Comparison of ENCODE assay signal across 27 cellular contexts in the genomic region with DNA sequence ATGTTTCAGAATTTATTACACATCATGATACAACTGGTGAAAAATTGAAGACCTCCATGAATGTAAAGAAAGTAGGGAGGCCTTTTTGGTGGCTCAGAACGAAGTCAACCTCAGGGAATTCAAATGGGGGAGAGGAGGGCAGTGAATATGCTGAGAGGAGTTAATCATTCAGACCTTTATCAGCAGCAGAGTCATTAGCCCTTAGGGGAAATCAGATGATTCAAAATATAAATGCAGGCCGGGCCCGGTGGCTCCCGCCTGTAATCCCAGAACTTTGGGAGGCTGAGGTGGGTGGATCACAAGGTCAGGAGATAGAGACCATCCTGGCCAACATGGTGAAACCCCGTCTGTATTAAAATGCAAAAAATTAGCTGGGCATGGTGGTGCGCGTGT.
DNase-seq lines count a peak whose midpoint lies in the region; ATAC-seq lines count a peak whose summit lies in the region.
"Had no signal": no experiment of that assay in that cellular context is flagged by ENCODE, and none has a peak within 500 bp of the region (broad histone marks: within the 10 kb centered on the region; RNA-seq: fewer than 3 reads in every experiment).

No MANE protein-coding gene starts in this region.

- H4K12ac ChIP-seq in trophoblast cell (ENCODE audit: low read depth, low read length) = no peak overlapping the region

- no peaks in the 10 kb centered on the region for H3K27me3 ChIP-seq in trophoblast cell (ENCODE audit: insufficient read depth, low read length)
- H3K27me3 ChIP-seq: BE2C; BLaER1; BLaER1 treated with 17β-estradiol and CSF1 and Interleukin-3, amounts not matched to agents 10 nM and 100 nM had no signal

- no peak overlapping the region for H2AFZ ChIP-seq in trophoblast cell (ENCODE audit: insufficient read depth, low read length, poor library complexity)

- H2BK120ac ChIP-seq in trophoblast cell (ENCODE audit: insufficient read depth, low read length, poor library complexity) = no peak overlapping the region

- H3K23ac ChIP-seq in trophoblast cell (ENCODE audit: low read length) = no peak overlapping the region

- no peak overlapping the region for H2BK12ac ChIP-seq in trophoblast cell (ENCODE audit: low read length)

- no peak overlapping the region for H3K9ac ChIP-seq in trophoblast cell (ENCODE audit: low read length)
- H3K9ac ChIP-seq: BLaER1; BLaER1 treated with 17β-estradiol and CSF1 and Interleukin-3, amounts not matched to agents 10 nM and 100 nM had no signal

- no peak overlapping the region for H3K27ac ChIP-seq in trophoblast cell (ENCODE audit: low read depth, low read length)
- H3K27ac ChIP-seq: 22Rv1; A549; BLaER1; BLaER1 treated with 17β-estradiol and CSF1 and Interleukin-3, amounts not matched to agents 10 nM and 100 nM; C4-2B had no signal

- H3K79me2 ChIP-seq in trophoblast cell (ENCODE audit: control insufficient read depth, insufficient read depth, low read length, poor library complexity) = no peaks in the 10 kb centered on the region

- H4K91ac ChIP-seq in trophoblast cell (ENCODE audit: low read depth, low read length) = no peak overlapping the region

- H3K4me2 ChIP-seq in trophoblast cell (ENCODE audit: low read length) = no peak overlapping the region
- H3K4me2 ChIP-seq: A549; BLaER1; BLaER1 treated with 17β-estradiol and CSF1 and Interleukin-3, amounts not matched to agents 10 nM and 100 nM had no signal

- H4K8ac ChIP-seq in trophoblast cell (ENCODE audit: low read depth, low read length) = no peak overlapping the region

- H3K79me1 ChIP-seq in trophoblast cell (ENCODE audit: low read length) = no peaks in the 10 kb centered on the region

- H2BK5ac ChIP-seq in trophoblast cell (ENCODE audit: low read depth, low read length, poor library complexity) = no peak overlapping the region

- no peaks in the 10 kb centered on the region for H3K4me1 ChIP-seq in trophoblast cell (ENCODE audit: control insufficient read depth in 1 of 2, insufficient read depth in 2 of 2, low read length in 2 of 2)
- H3K4me1 ChIP-seq: A549; BE2C; BLaER1; BLaER1 treated with 17β-estradiol and CSF1 and Interleukin-3, amounts not matched to agents 10 nM and 100 nM; Caco-2 had no signal

- no peak for ATAC-seq in Right ventricle myocardium inferior
- ATAC-seq: A549; CD8-positive, alpha-beta T cell had no signal

- H3K14ac ChIP-seq in trophoblast cell (ENCODE audit: low read length) = no peak overlapping the region

- intact Hi-C loops in Right ventricle myocardium inferior (cut with DNase I) = no loop called here

- DNase-seq in trophoblast cell (peak; percentile 72 to 79), Right ventricle myocardium inferior (ENCODE audit: missing footprints) (no peak)
- DNase-seq: 8988T; ACHN; AML-193; BE2C; C1 segment of cervical spinal cord; Caco-2; Calu3; CD4-positive, alpha-beta memory T cell; CD4-positive, alpha-beta T cell; CD4-positive, CD25-positive, alpha-beta regulatory T cell; CD8-positive, alpha-beta memory T cell; CD8-positive, alpha-beta T cell; COR-L47; DMS 273 treated with DMSO at 0.1 percent for 48 hours; DMS153; DMS53; DMS79; DMS79 treated with DMSO at 0.1 percent for 48 hours; DND-41; EL had no signal

- no peak overlapping the region for H3K18ac ChIP-seq in trophoblast cell (ENCODE audit: low read length)

- H3K4me3 ChIP-seq in trophoblast cell (ENCODE audit: low read depth, low read length) = no peak overlapping the region
- H3K4me3 ChIP-seq: A549, BLaER1 had no signal

- H3K9me3 ChIP-seq in trophoblast cell (ENCODE audit: insufficient read depth, low read depth, low read length) = peaks cover 2% of the 10 kb centered on the region
- H3K9me3 ChIP-seq: BE2C had no signal

- H2AK5ac ChIP-seq in trophoblast cell (ENCODE audit: low read length) = no peak overlapping the region

- no peak overlapping the region for H3K4ac ChIP-seq in trophoblast cell (ENCODE audit: low read depth, low read length)

- WGBS in trophoblast cell (ENCODE audit: extremely low coverage, insufficient coverage, insufficient read length) = no CpG with 5 or more reads among the region's 7 CpGs

- peaks cover 2 to 8% of the 10 kb centered on the region in 2 experiments for H3K36me3 ChIP-seq in trophoblast cell (ENCODE audit: control insufficient read depth in 1 of 2, insufficient read depth in 2 of 2, low read length in 2 of 2)
- H3K36me3 ChIP-seq: BE2C had no signal
